Comparison of ENCODE assay signal across 14 cellular contexts in the genomic region with DNA sequence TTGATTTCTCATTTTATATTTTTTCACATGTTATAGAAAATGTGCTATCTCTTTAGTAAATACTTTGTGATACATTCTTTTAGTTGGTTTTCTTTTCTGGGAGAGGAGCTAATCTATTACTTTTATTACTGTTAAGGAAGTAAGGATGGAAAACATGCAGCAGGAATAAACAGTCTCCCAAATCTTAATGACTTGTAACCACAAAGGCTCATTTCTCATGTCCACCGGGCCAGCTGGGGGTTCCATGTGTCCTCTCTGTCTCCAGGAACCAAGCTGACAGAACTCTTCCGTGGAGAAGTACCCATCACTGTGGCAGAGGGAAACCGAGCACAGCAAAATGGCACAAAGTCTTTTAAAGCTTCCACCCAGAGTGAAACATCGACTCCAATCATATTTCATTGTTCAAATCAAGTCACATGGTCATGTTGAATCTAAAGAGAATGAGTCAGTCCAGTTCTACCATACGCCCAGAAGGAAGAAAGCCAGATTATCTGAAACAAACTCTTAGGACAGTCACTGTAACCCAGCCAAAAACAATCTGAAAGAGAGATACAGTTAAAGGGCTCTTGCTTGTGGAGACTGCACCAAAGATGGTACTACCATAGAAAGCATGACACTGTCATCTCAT.
DNase-seq lines count a peak whose midpoint lies in the region; ATAC-seq and TF ChIP-seq lines count a peak whose summit lies in the region.
"Had no signal": no experiment of that assay in that cellular context is flagged by ENCODE, and none has a peak within 500 bp of the region (broad histone marks: within the 10 kb centered on the region; RNA-seq: fewer than 3 reads in every experiment).

No MANE protein-coding gene starts in this region.

- peak overlapping the region; percentile 7 for H4K8ac ChIP-seq in mesenchymal stem cell (ENCODE audit: low read length)

- H3K4me3 ChIP-seq in BJ (ENCODE audit: low read depth, low read length) (no peak overlapping the region), mesenchymal stem cell (ENCODE audit: insufficient read depth in 1 of 2, low read depth in 1 of 2, low read length in 2 of 2) (no peak overlapping the region)
- H3K4me3 ChIP-seq in effector memory CD4-positive, alpha-beta T cell (ENCODE audit: insufficient read depth, low read depth, low read length, poor library complexity, severe bottlenecking) = no peak overlapping the region
- H3K4me3 ChIP-seq: BLaER1 treated with 17β-estradiol and CSF1 and Interleukin-3, amounts not matched to agents 10 nM and 100 nM had no signal

- no peak overlapping the region for H4K91ac ChIP-seq in mesenchymal stem cell (ENCODE audit: low read length)

- H3K4ac ChIP-seq in mesenchymal stem cell (ENCODE audit: low read depth in 1 of 2, low read length in 2 of 2) = no peak overlapping the region

- POLR2A ChIA-PET in BJ (lab: Charles Lee) = no interaction called here

- H3K79me1 ChIP-seq in mesenchymal stem cell (replicated peaks; ENCODE audit: low read length, poor library complexity, severe bottlenecking) = no peaks in the 10 kb centered on the region

- H3K27me3 ChIP-seq in BJ (ENCODE audit: control insufficient read depth, insufficient read depth, low read length) = no peaks in the 10 kb centered on the region
- H3K27me3 ChIP-seq in mesenchymal stem cell (ENCODE audit: control insufficient read depth in 1 of 2, insufficient read depth in 1 of 2, low read length in 2 of 2) = no peaks in the 10 kb centered on the region
- no peaks in the 10 kb centered on the region for H3K27me3 ChIP-seq in effector memory CD4-positive, alpha-beta T cell (replicated peaks; ENCODE audit: control insufficient read depth, insufficient read depth, low read length, poor library complexity, severe bottlenecking)
- H3K27me3 ChIP-seq: BLaER1 treated with 17β-estradiol and CSF1 and Interleukin-3, amounts not matched to agents 10 nM and 100 nM had no signal

- H3K23ac ChIP-seq in mesenchymal stem cell (ENCODE audit: low read length in 2 of 2) = no peak overlapping the region

- peaks cover 2% of the 10 kb centered on the region for H3K4me1 ChIP-seq in mesenchymal stem cell (ENCODE audit: control insufficient read depth, insufficient read depth, low read depth, low read length)
- no peaks in the 10 kb centered on the region for H3K4me1 ChIP-seq in effector memory CD4-positive, alpha-beta T cell (ENCODE audit: control insufficient read depth, insufficient read depth, low read length, poor library complexity, severe bottlenecking)
- H3K4me1 ChIP-seq: BLaER1 treated with 17β-estradiol and CSF1 and Interleukin-3, amounts not matched to agents 10 nM and 100 nM had no signal

- H3K9me3 ChIP-seq in mesenchymal stem cell (ENCODE audit: control insufficient read depth, low read length) = peaks cover 7% of the 10 kb centered on the region
- H3K9me3 ChIP-seq in effector memory CD4-positive, alpha-beta T cell (ENCODE audit: control insufficient read depth, low read length) = no peaks in the 10 kb centered on the region

- CTCF ChIA-PET in BJ (lab: Yijun Ruan, JAX) = no interaction called here

- H3K4me2 ChIP-seq in mesenchymal stem cell (ENCODE audit: low read length, poor library complexity, severe bottlenecking) = no peak overlapping the region
- H3K4me2 ChIP-seq: BLaER1 treated with 17β-estradiol and CSF1 and Interleukin-3, amounts not matched to agents 10 nM and 100 nM had no signal

- no peak overlapping the region for H2BK120ac ChIP-seq in mesenchymal stem cell (ENCODE audit: low read depth, low read length)

- no peaks in the 10 kb centered on the region for H3K36me3 ChIP-seq in BJ (ENCODE audit: control insufficient read depth, insufficient read depth, low read length)
- no peaks in the 10 kb centered on the region for H3K36me3 ChIP-seq in mesenchymal stem cell (ENCODE audit: control insufficient read depth in 1 of 2, insufficient read depth in 2 of 2, low read depth in 1 of 2, low read length in 2 of 2)
- no peaks in the 10 kb centered on the region for H3K36me3 ChIP-seq in effector memory CD4-positive, alpha-beta T cell (ENCODE audit: control insufficient read depth, insufficient read depth, low read length)
- H3K36me3 ChIP-seq: BLaER1 treated with 17β-estradiol and CSF1 and Interleukin-3, amounts not matched to agents 10 nM and 100 nM had no signal

- no peak overlapping the region for H3K14ac ChIP-seq in mesenchymal stem cell (ENCODE audit: low read length in 2 of 2)

- H2BK5ac ChIP-seq in mesenchymal stem cell (ENCODE audit: low read depth, low read length, poor library complexity, severe bottlenecking) = no peak overlapping the region

- no peak for ATAC-seq in GM19467 (IDR thresholded peaks at IDR 0.05; ENCODE audit: unreplicated experiment)
- ATAC-seq in GM21526 (IDR thresholded peaks at IDR 0.05; ENCODE audit: low FRiP score, unreplicated experiment) = no peak

- no peak overlapping the region for H2AFZ ChIP-seq in mesenchymal stem cell (ENCODE audit: low read depth, low read length)

- H3K9ac ChIP-seq in mesenchymal stem cell (ENCODE audit: low read length) = no peak overlapping the region
- H3K9ac ChIP-seq: BLaER1 treated with 17β-estradiol and CSF1 and Interleukin-3, amounts not matched to agents 10 nM and 100 nM had no signal

- H2BK15ac ChIP-seq in mesenchymal stem cell (ENCODE audit: low read depth, poor library complexity, severe bottlenecking) = no peak overlapping the region

- peak overlapping the region; percentile 37 for H3K27ac ChIP-seq in mesenchymal stem cell (ENCODE audit: low read length, poor library complexity, severe bottlenecking)
- H3K27ac ChIP-seq in effector memory CD4-positive, alpha-beta T cell (ENCODE audit: insufficient read depth, low read length, poor library complexity, severe bottlenecking) = no peak overlapping the region
- H3K27ac ChIP-seq: BLaER1 treated with 17β-estradiol and CSF1 and Interleukin-3, amounts not matched to agents 10 nM and 100 nM had no signal

- no peak overlapping the region for H2AK5ac ChIP-seq in mesenchymal stem cell (ENCODE audit: low read length, severe bottlenecking)

- H3K18ac ChIP-seq in mesenchymal stem cell (ENCODE audit: low read depth in 1 of 2, low read length in 2 of 2) = no peak overlapping the region

- no peak for TF ChIP-seq CTCF in BJ (IDR thresholded peaks at IDR 0.05; ENCODE audit: insufficient read depth, low read depth, low read length)

- WGBS in mesenchymal stem cell = 62% methylated on average over 5 of the region's 5 CpGs

- DNase-seq in BJ (ENCODE audit: low read depth) (peak; percentile 30), NCI-H446 treated with DMSO at 0.1 percent for 48 hours (lab: John Stamatoyannopoulos, UW) (peak; percentile 82), dedifferentiated amniotic fluid mesenchymal stem cell (ENCODE audit: extremely low spot score) (peak; percentile 57), mesenchymal stem cell (peak; percentile 66), NCI-H526 treated with DMSO at 0.1 percent for 48 hours (lab: John Stamatoyannopoulos, UW) (no peak)
- DNase-seq in effector memory CD4-positive, alpha-beta T cell = no peak
- DNase-seq: activated naive CD4-positive, alpha-beta T cell treated with Interleukin-2 at 50 U/mL for 16 hours; H7; NCI-H1417 treated with DMSO at 0.1 percent for 48 hours; NCI-H524 treated with DMSO at 0.1 percent for 48 hours; SHP77 treated with DMSO at 0.1 percent for 48 hours had no signal

- H2BK12ac ChIP-seq in mesenchymal stem cell (ENCODE audit: low read length in 2 of 2) = no peak overlapping the region

Comparison
In these comparisons a context has a peak if more than half of its experiments do, and no peak if none do; other contexts are left out.
1. DNase-seq: peak in BJ (single experiment), NCI-H446 treated with DMSO at 0.1 percent for 48 hours (single experiment), dedifferentiated amniotic fluid mesenchymal stem cell (single experiment) and mesenchymal stem cell (single experiment); none in NCI-H526 treated with DMSO at 0.1 percent for 48 hours (single experiment) and effector memory CD4-positive, alpha-beta T cell (0 of 3).